36 cellular contexts compared by ENCODE assay signal in the genomic region with DNA sequence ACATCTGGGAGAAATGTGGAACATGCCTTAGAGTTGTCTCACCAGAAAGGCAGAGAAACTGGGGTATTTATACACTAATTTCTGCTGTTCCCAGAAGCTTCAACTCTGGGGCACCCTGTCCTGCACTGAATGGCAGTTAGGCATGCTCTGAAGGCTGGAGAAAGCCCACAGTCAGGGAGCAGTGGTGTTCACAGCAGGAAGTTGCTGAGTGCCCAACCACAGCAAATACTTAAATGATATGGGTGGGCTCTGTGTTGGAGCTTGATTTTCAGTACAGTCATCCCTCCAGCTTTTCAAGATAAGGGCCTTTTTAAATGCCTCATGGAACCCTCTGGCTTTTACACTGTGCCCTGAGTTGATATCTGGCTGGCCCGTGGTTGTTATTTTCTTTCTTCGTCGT. TPM values are rescaled to one million over a fixed set of nuclear protein-coding genes. Genes with fewer than 3 reads are reported as not detected.
"Had no signal": no experiment of that assay in that cellular context is flagged by ENCODE, and none has a peak within 500 bp of the region (broad histone marks: within the 10 kb centered on the region; RNA-seq: fewer than 3 reads in every experiment).

No MANE protein-coding gene starts in this region.

- H3K4me3 ChIP-seq: MG63 had no signal

- DNase-seq: Karpas-422, Kasumi-1, MG63, MM.1S, MV-4-11, NCI-H1048, NCI-H1092, NCI-H1092 treated with DMSO at 0.1 percent for 48 hours, NCI-H1105, NCI-H1105 treated with DMSO at 0.1 percent for 48 hours, NCI-H1417, NCI-H1417 treated with DMSO at 0.1 percent for 48 hours, NCI-H1436, NCI-H1436 treated with DMSO at 0.1 percent for 48 hours, NCI-H146, NCI-H1694, NCI-H1694 treated with DMSO at 0.1 percent for 48 hours, NCI-H187, NCI-H187 treated with DMSO at 0.1 percent for 48 hours, NCI-H1930, NCI-H2029, NCI-H2029 treated with DMSO at 0.1 percent for 48 hours, NCI-H2081, NCI-H2081 treated with DMSO at 0.1 percent for 48 hours, NCI-H2107, NCI-H2171, NCI-H2171 treated with DMSO at 0.1 percent for 48 hours, NCI-H2227 treated with DMSO at 0.1 percent for 48 hours, NCI-H226, NCI-H345, NCI-H446, NCI-H446 treated with DMSO at 0.1 percent for 48 hours, NCI-H510A, NCI-H510A treated with DMSO at 0.1 percent for 48 hours had no signal

- H3K36me3 ChIP-seq: MG63 had no signal

- H3K27ac ChIP-seq: KMS-11 had no signal

- H3K9me3 ChIP-seq: MG63 had no signal

RNA-seq across cellular contexts. Expression of a gene that starts 38.7 kb away (rescaled TPM):
- total RNA-seq: NCI-H460 had no signal
